Comparison of ENCODE assay signal across 28 cellular contexts in the genomic region with DNA sequence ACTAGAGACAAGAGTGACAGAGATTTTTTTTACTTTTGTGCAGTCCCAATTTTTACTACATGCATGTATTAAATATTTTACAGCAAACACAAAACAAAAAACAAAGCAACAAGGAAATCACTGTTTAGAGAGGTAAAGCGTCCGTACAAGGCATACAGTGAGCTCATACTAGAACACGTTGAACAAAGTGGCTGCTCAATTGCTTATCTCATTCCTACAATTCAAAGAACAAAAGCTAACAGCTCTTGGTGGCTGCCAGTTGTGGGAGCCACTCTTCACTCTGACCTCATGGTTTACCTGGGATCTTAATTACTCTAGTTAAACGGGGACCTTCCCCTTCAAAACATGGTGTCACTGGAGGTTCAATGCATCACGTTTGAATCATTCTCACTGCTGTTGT.
"Had no signal": no experiment of that assay in that cellular context is flagged by ENCODE, and none has a peak within 500 bp of the region (broad histone marks: within the 10 kb centered on the region; RNA-seq: fewer than 3 reads in every experiment).

No MANE protein-coding gene starts in this region.

- H3K27ac ChIP-seq: brain microvascular endothelial cell, cardiac muscle cell, KMS-11, SJCRH30, WERI-Rb-1 had no signal

- DNase-seq: activated CD4-positive, alpha-beta memory T cell treated with anti-CD3 and anti-CD28 coated beads, Interleukin-2, amount 10 ng/mL, durations not matched to agents 7 days and 5 days; activated CD4-positive, alpha-beta T cell treated with anti-CD3 and anti-CD28 coated beads for 36 hours; activated CD4-positive, alpha-beta T cell treated with anti-CD3 and anti-CD28 coated beads, Interleukin-2, amount 50 U/mL, for 1 hour; activated gamma-delta T cell; activated naive CD4-positive, alpha-beta T cell treated with anti-CD3 and anti-CD28 coated beads for 36 hours; activated T-cell treated with anti-CD3 and anti-CD28 coated beads for 4 hours; activated T-cell treated with anti-CD3 and anti-CD28 coated beads, Interleukin-2, amount 50 U/mL, for 48 hours; amygdala; brain microvascular endothelial cell; NCI-H1092; NCI-H1417; NCI-H1694 treated with DMSO at 0.1 percent for 48 hours; NCI-H2029 treated with DMSO at 0.1 percent for 48 hours; NCI-H446; NCI-H524; NK-92 treated with Interleukin-12 subunit alpha and Interleukin-12 subunit beta, amount 100 ng/mL, for 24 hours; OCI-M1; RPMI8226; SJCRH30; SK-N-SH; T-helper 1 cell; WERI-Rb-1 had no signal

- H3K4me1 Mint-ChIP-seq: activated CD4-positive, alpha-beta memory T cell treated with anti-CD3 and anti-CD28 coated beads, Interleukin-2, amount 10 ng/mL, durations not matched to agents 7 days and 5 days; activated CD4-positive, alpha-beta T cell treated with anti-CD3 and anti-CD28 coated beads for 36 hours; activated T-helper 17 cell treated with anti-CD3 and anti-CD28 coated beads, Interleukin-2, amount 50 U/mL, for 72 hours had no signal

- H3K4me1 ChIP-seq: SJCRH30 had no signal

- H3K4me3 ChIP-seq: cardiac muscle cell, SJCRH30 had no signal

- H3K4me3 Mint-ChIP-seq: activated CD4-positive, alpha-beta memory T cell treated with anti-CD3 and anti-CD28 coated beads, Interleukin-2, amount 10 ng/mL, durations not matched to agents 7 days and 5 days; activated CD4-positive, alpha-beta T cell treated with anti-CD3 and anti-CD28 coated beads for 36 hours; activated naive CD4-positive, alpha-beta T cell treated with anti-CD3 and anti-CD28 coated beads for 36 hours; activated naive CD8-positive, alpha-beta T cell; activated T-helper 17 cell treated with anti-CD3 and anti-CD28 coated beads, Interleukin-2, amount 50 U/mL, for 72 hours had no signal

- H3K4me2 ChIP-seq: KMS-11, SK-N-SH had no signal

- H3K27ac Mint-ChIP-seq: activated CD4-positive, alpha-beta memory T cell treated with anti-CD3 and anti-CD28 coated beads, Interleukin-2, amount 10 ng/mL, durations not matched to agents 7 days and 5 days; activated CD4-positive, alpha-beta T cell treated with anti-CD3 and anti-CD28 coated beads for 36 hours; activated naive CD4-positive, alpha-beta T cell treated with anti-CD3 and anti-CD28 coated beads for 36 hours; activated naive CD8-positive, alpha-beta T cell; activated T-helper 17 cell treated with anti-CD3 and anti-CD28 coated beads, Interleukin-2, amount 50 U/mL, for 72 hours had no signal

- H3K9ac ChIP-seq: KMS-11, SK-N-SH had no signal

- H3K9me3 Mint-ChIP-seq: activated CD4-positive, alpha-beta memory T cell treated with anti-CD3 and anti-CD28 coated beads, Interleukin-2, amount 10 ng/mL, durations not matched to agents 7 days and 5 days; activated naive CD4-positive, alpha-beta T cell treated with anti-CD3 and anti-CD28 coated beads for 36 hours; activated T-helper 17 cell treated with anti-CD3 and anti-CD28 coated beads, Interleukin-2, amount 50 U/mL, for 72 hours had no signal

- H3K27me3 ChIP-seq: brain microvascular endothelial cell, SJCRH30 had no signal

- H3K36me3 ChIP-seq: brain microvascular endothelial cell, cardiac muscle cell, SJCRH30, WERI-Rb-1 had no signal

- H3K9me3 ChIP-seq: SJCRH30, SK-N-SH had no signal

- ATAC-seq: activated CD4-positive, alpha-beta T cell treated with anti-CD3 and anti-CD28 coated beads for 36 hours; activated T-helper 17 cell treated with anti-CD3 and anti-CD28 coated beads, Interleukin-2, amount 50 U/mL, for 72 hours; Panc1; Right ventricle myocardium inferior had no signal

- H3K36me3 Mint-ChIP-seq: activated naive CD8-positive, alpha-beta T cell had no signal
